15 cellular contexts compared by ENCODE assay signal in the genomic region with DNA sequence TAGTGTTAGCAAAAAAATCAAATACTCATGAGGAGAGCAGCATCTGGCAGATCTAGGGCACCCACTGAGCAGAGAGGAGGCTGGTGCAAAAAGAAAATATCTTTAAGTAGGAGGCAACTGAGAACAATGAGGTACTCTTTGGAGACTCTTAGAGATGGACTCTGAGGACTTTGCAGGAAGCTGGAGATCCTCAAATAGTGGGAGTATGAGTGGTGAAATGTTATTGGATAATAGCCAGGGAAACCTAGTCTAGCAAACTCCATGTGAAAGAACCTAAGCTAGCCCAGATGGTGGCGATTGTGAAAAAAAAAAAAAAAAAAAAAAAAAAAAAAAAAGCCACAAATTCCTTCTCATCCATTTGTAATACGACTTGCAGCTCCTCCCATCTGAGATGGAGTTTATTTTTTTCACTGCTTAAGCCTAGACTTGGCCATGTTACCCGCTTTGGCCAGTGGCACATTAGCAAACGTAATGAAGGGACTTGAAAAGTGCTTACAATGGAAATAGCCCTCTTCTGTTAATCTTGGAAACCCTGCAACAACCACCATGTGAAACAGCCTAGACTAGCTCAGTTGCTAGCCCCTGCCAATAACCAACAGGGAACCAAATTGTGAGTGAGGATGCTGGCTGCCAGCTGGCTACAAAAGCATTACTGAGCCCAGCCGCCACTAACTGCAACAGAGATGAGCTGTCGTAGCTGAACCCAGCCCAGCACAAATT.
DNase-seq lines count a peak whose midpoint lies in the region; ATAC-seq and TF ChIP-seq lines count a peak whose summit lies in the region.
"Had no signal": no experiment of that assay in that cellular context is flagged by ENCODE, and none has a peak within 500 bp of the region (broad histone marks: within the 10 kb centered on the region; RNA-seq: fewer than 3 reads in every experiment).

No MANE protein-coding gene starts in this region.

- H3K79me1 ChIP-seq in H9 (ENCODE audit: insufficient read depth, low read depth, low read length, poor library complexity, severe bottlenecking) = no peaks in the 10 kb centered on the region

- H3K27me3 Mint-ChIP-seq in H9 (ENCODE audit: low read depth) = no peaks in the 10 kb centered on the region; the same call in 1 of the 2 replicates
- no peaks in the 10 kb centered on the region for H3K27me3 Mint-ChIP-seq in Calu3 (ENCODE audit: unreplicated experiment)

- TF ChIP-seq CTCF in colonic mucosa (IDR thresholded peaks at IDR 0.05) (no peak), H9 (conservative IDR thresholded peaks at IDR 0.05) (no peak), Calu3 (IDR thresholded peaks at IDR 0.05; ENCODE audit: unreplicated experiment) (no peak)

- peak; percentile 69 to 90 for DNase-seq in NCI-H2081 (lab: John Stamatoyannopoulos, UW)
- DNase-seq in colonic mucosa = peak; percentile 44
- DNase-seq in inferior parietal cortex (ENCODE audit: extremely low spot score) = peak; percentile 49
- peak; percentile 67 for DNase-seq in superior temporal gyrus (ENCODE audit: extremely low spot score)
- no peak for DNase-seq in H9
- no peak for DNase-seq in Calu3
- no peak for DNase-seq in HUDEP-2 (lab: John Stamatoyannopoulos, UW; ENCODE audit: unreplicated experiment in 76 of 76)
- DNase-seq: adrenal gland; CD8-positive, alpha-beta memory T cell; KG1; kidney glomerular epithelial cell; stimulated activated CD4-positive, alpha-beta T cell treated with anti-CD3 and anti-CD28 coated beads, Interleukin-4, amount 100 ng/mL, for 1 hour had no signal

- H3K9ac ChIP-seq in colonic mucosa (ENCODE audit: low read depth in 2 of 2, low read length in 2 of 2) = no peak overlapping the region
- no peak overlapping the region for H3K9ac ChIP-seq in H9 (ENCODE audit: extremely low read depth, insufficient read length, low read length)

- no peak overlapping the region for H3K23ac ChIP-seq in H9 (ENCODE audit: insufficient read length, low read depth, low read length)

- no peak overlapping the region for H2BK5ac ChIP-seq in H9 (ENCODE audit: insufficient read length, low read length)

- CTCF ChIA-PET in Calu3 (lab: Charles Lee) = no interaction called here

- intact Hi-C loops in colonic mucosa (cut with DNase I) = no loop called here
- intact Hi-C loops in Calu3 (cut with micrococcal nuclease; ENCODE audit: unreplicated experiment) = no loop called here

- H3K36me3 Mint-ChIP-seq in H9 (ENCODE audit: insufficient read depth in 1 of 3, low read depth in 3 of 3) (no peaks in the 10 kb centered on the region), Calu3 (ENCODE audit: insufficient read depth, unreplicated experiment) (no peaks in the 10 kb centered on the region)
- H3K36me3 Mint-ChIP-seq: CD8-positive, alpha-beta memory T cell had no signal

- no peak overlapping the region for H3K4ac ChIP-seq in H9 (ENCODE audit: low read depth, low read length)

- no peak overlapping the region for H3K27ac Mint-ChIP-seq in H9
- H3K27ac Mint-ChIP-seq in Calu3 (ENCODE audit: unreplicated experiment) = no peak overlapping the region
- H3K27ac Mint-ChIP-seq: CD8-positive, alpha-beta memory T cell; stimulated activated naive CD8-positive, alpha-beta T cell treated with anti-CD3 and anti-CD28 coated beads, Interleukin-15, Interleukin-2, amounts not matched to agents 100 ng/mL and 50 ng/mL, for 24 hours had no signal

- no peak overlapping the region for H2AFZ ChIP-seq in H9 (ENCODE audit: low read length)

- H4K8ac ChIP-seq in H9 (replicated peaks; ENCODE audit: insufficient read length, low read depth, low read length) = no peak overlapping the region

- no peaks in the 10 kb centered on the region for H3K9me3 ChIP-seq in colonic mucosa
- no peaks in the 10 kb centered on the region for H3K9me3 ChIP-seq in H9 (ENCODE audit: control insufficient read depth, low read depth, low read length)
- H3K9me3 ChIP-seq: adrenal gland, prostate gland had no signal

- no peak overlapping the region for H3K56ac ChIP-seq in H9 (ENCODE audit: insufficient read length, low read depth, low read length)

- no peak overlapping the region for H3K14ac ChIP-seq in H9 (ENCODE audit: insufficient read depth, low read length)

- no peak overlapping the region for H2BK120ac ChIP-seq in H9 (ENCODE audit: low read depth, low read length, poor library complexity, severe bottlenecking)

- H3K9me3 Mint-ChIP-seq in H9 = peaks cover 0 to 2% of the 10 kb centered on the region in 2 experiments; a peak in 2 of 5 replicates
- peaks cover 4% of the 10 kb centered on the region for H3K9me3 Mint-ChIP-seq in Calu3 (ENCODE audit: low read depth, unreplicated experiment)
- H3K9me3 Mint-ChIP-seq: stimulated activated naive CD8-positive, alpha-beta T cell treated with anti-CD3 and anti-CD28 coated beads, Interleukin-15, Interleukin-2, amounts not matched to agents 100 ng/mL and 50 ng/mL, for 24 hours had no signal

- no peak overlapping the region for H3K4me3 ChIP-seq in colonic mucosa
- H3K4me3 ChIP-seq: adrenal gland, prostate gland had no signal

- H2BK15ac ChIP-seq in H9 (ENCODE audit: low read depth, low read length) = no peak overlapping the region

- no peak overlapping the region for H2BK20ac ChIP-seq in H9 (ENCODE audit: low read depth, low read length, poor library complexity, severe bottlenecking)

- no peak overlapping the region for H4K5ac ChIP-seq in H9 (ENCODE audit: insufficient read length, low read depth, low read length)

- H4K20me1 ChIP-seq in H9 (ENCODE audit: control insufficient read depth, insufficient read depth, insufficient read length) = no peaks in the 10 kb centered on the region

- no peaks in the 10 kb centered on the region for H3K79me2 ChIP-seq in H9 (ENCODE audit: insufficient read depth, low read length)

- no peak overlapping the region for H3K4me2 ChIP-seq in H9 (ENCODE audit: insufficient read depth, insufficient read length, low read length)

- no peak overlapping the region for H4K91ac ChIP-seq in H9 (ENCODE audit: insufficient read length, low read depth, low read length)

- no peak for ATAC-seq in HG02610 (IDR thresholded peaks at IDR 0.05; ENCODE audit: unreplicated experiment)

- H3K4me1 ChIP-seq in colonic mucosa (no peaks in the 10 kb centered on the region), H9 (ENCODE audit: insufficient read depth, low read length) (no peaks in the 10 kb centered on the region)
- H3K4me1 ChIP-seq: adrenal gland, prostate gland had no signal

- H3K27me3 ChIP-seq in colonic mucosa (no peaks in the 10 kb centered on the region), H9 (ENCODE audit: insufficient read depth, low read length) (no peaks in the 10 kb centered on the region)
- H3K27me3 ChIP-seq: adrenal gland had no signal

- H3K4me3 Mint-ChIP-seq in H9 (no peak overlapping the region), Calu3 (ENCODE audit: low read depth, unreplicated experiment) (no peak overlapping the region)
- H3K4me3 Mint-ChIP-seq: CD8-positive, alpha-beta memory T cell; stimulated activated naive CD8-positive, alpha-beta T cell treated with anti-CD3 and anti-CD28 coated beads, Interleukin-15, Interleukin-2, amounts not matched to agents 100 ng/mL and 50 ng/mL, for 24 hours had no signal

- H3K27ac ChIP-seq in colonic mucosa (peak overlapping the region; percentile 47), H9 (ENCODE audit: insufficient read length, low read depth, low read length) (no peak overlapping the region)
- H3K27ac ChIP-seq: adrenal gland, prostate gland had no signal

- no peaks in the 10 kb centered on the region for H3K36me3 ChIP-seq in colonic mucosa
- H3K36me3 ChIP-seq: adrenal gland, prostate gland had no signal

- H2BK12ac ChIP-seq in H9 (ENCODE audit: insufficient read length, low read depth, low read length) = no peak overlapping the region

- H2AK5ac ChIP-seq in H9 (ENCODE audit: insufficient read length, low read length) = no peak overlapping the region

- BruUV-seq in Calu3 (replicated peaks; lab: Mats Ljungman, UMichigan) = no TSS peak

- H3K23me2 ChIP-seq in H9 (ENCODE audit: insufficient read length, low read depth, low read length, poor library complexity, severe bottlenecking) = no peaks in the 10 kb centered on the region

- H3K18ac ChIP-seq in H9 (ENCODE audit: insufficient read length, low read depth, low read length) = no peak overlapping the region

- no peak overlapping the region for H3T11ph ChIP-seq in H9 (ENCODE audit: low read length)

- no CpG with 5 or more reads among the region's 6 CpGs for WGBS in H9 (ENCODE audit: extremely low coverage, insufficient read length, low lambda C conversion rate)

- peaks cover 0 to 6% of the 10 kb centered on the region in 2 experiments; a peak in 2 of 4 replicates for H3K4me1 Mint-ChIP-seq in H9
- H3K4me1 Mint-ChIP-seq in Calu3 (ENCODE audit: low read depth, unreplicated experiment) = no peaks in the 10 kb centered on the region

Comparison
In these comparisons a context has a peak if more than half of its experiments do, and no peak if none do; other contexts are left out.
1. DNase-seq: peak in NCI-H2081 (2 of 2), colonic mucosa (single experiment), inferior parietal cortex (single experiment) and superior temporal gyrus (single experiment); none in H9 (single experiment), Calu3 (single experiment) and HUDEP-2 (0 of 76).